9 cellular contexts compared by ENCODE assay signal in genomic region chr15:92407343-92407742, GRCh38. TPM values are rescaled to one million over a fixed set of nuclear protein-coding genes. Genes with fewer than 3 reads are reported as not detected.
"Had no signal": no experiment of that assay in that cellular context is flagged by ENCODE, and none has a peak within 500 bp of the region (broad histone marks: within the 10 kb centered on the region; RNA-seq: fewer than 3 reads in every experiment).

No MANE protein-coding gene starts in this region.

- H3K9ac ChIP-seq: GM23248 had no signal

- H3K27ac Mint-ChIP-seq: HFFc6 had no signal

- H3K27ac ChIP-seq: GM23248, HL-60 had no signal

- H2AFZ ChIP-seq: GM23248 had no signal

- H3K9me3 ChIP-seq: HAP-1 had no signal

- H3K4me3 Mint-ChIP-seq: HFFc6, IgD-negative memory B cell had no signal

- H3K36me3 Mint-ChIP-seq: IgD-negative memory B cell had no signal

- H3K4me3 ChIP-seq: GM23248, HAP-1 had no signal

- FAIRE-seq: HepG2 had no signal

- H3K36me3 ChIP-seq: HAP-1 had no signal

- H3K9me3 Mint-ChIP-seq: IgD-negative memory B cell had no signal

- ATAC-seq: HCT116, HepG2 had no signal

- DNase-seq: GM23248, GOT3, H7, HFFc6 had no signal

- H3K27me3 Mint-ChIP-seq: IgD-negative memory B cell had no signal

RNA-seq across cellular contexts. Expression of gene ST8SIA2, which starts 13.7 kb away (rescaled TPM):
- total RNA-seq: GM23248, HepG2 had no signal
- polyA plus RNA-seq: GM23248, HepG2, IgD-negative memory B cell had no signal
